Comparison of ENCODE assay signal across 12 cellular contexts in genomic region chr22:45551310-45552016, GRCh38. TPM values are rescaled to one million over a fixed set of nuclear protein-coding genes. Genes with fewer than 3 reads are reported as not detected.
DNase-seq lines count a peak whose midpoint lies in the region; ATAC-seq and TF ChIP-seq lines count a peak whose summit lies in the region.
"Had no signal": no experiment of that assay in that cellular context is flagged by ENCODE, and none has a peak within 500 bp of the region (broad histone marks: within the 10 kb centered on the region; RNA-seq: fewer than 3 reads in every experiment).

No MANE protein-coding gene starts in this region.

- no peak for TF ChIP-seq POLR2A in esophagus muscularis mucosa (IDR thresholded peaks at IDR 0.05; ENCODE audit: low read depth)

- no TSS peak for BruUV-seq in PC-3 (replicated peaks; lab: Mats Ljungman, UMichigan)

- POLR2A ChIA-PET in PC-3 (lab: Charles Lee; ENCODE audit: unreplicated experiment): no interaction called here

- H2AFZ ChIP-seq in PC-3 (ENCODE audit: low read length): no peak overlapping the region

- H3F3A ChIP-seq in PC-3 (ENCODE audit: low read length, unreplicated experiment): no peaks in the 10 kb centered on the region

- peak; percentile 43 for DNase-seq in RPMI7951 (ENCODE audit: low read depth)
- no peak for DNase-seq in esophagus muscularis mucosa (ENCODE audit: extremely low spot score)
- DNase-seq in PC-3: no peak
- DNase-seq: activated CD8-positive, alpha-beta memory T cell treated with anti-CD3 and anti-CD28 coated beads, Interleukin-2, amount 10 ng/mL, durations not matched to agents 7 days and 5 days; DMS53; foreskin keratinocyte; SW 1271 had no signal

- no peaks in the 10 kb centered on the region for H3K9me2 ChIP-seq in PC-3 (replicated peaks; ENCODE audit: low read length)

- ATAC-seq in PC-3 (no peak), GM19397 (IDR thresholded peaks at IDR 0.05; ENCODE audit: unreplicated experiment) (no peak), HG02678 (IDR thresholded peaks at IDR 0.05; ENCODE audit: unreplicated experiment) (no peak), GM18907 (IDR thresholded peaks at IDR 0.05; ENCODE audit: unreplicated experiment) (no peak)
- ATAC-seq: activated CD8-positive, alpha-beta memory T cell treated with anti-CD3 and anti-CD28 coated beads, Interleukin-2, amount 10 ng/mL, durations not matched to agents 7 days and 5 days; foreskin keratinocyte had no signal

- H3K4me2 ChIP-seq in PC-3 (ENCODE audit: low read length): no peak overlapping the region

- H3K4me3 ChIP-seq in esophagus muscularis mucosa (no peak overlapping the region), mucosa of rectum (ENCODE audit: low read length in 2 of 2) (no peak overlapping the region), thymus (ENCODE audit: low read length) (no peak overlapping the region), PC-3 (ENCODE audit: low read length) (no peak overlapping the region)

- H3K27me3 ChIP-seq in esophagus muscularis mucosa (peaks cover 0 to 3% (median 0%) of the 10 kb centered on the region in 4 donors), mucosa of rectum (ENCODE audit: control insufficient read depth in 2 of 2, insufficient read depth in 2 of 2, low read length in 2 of 2) (no peaks in the 10 kb centered on the region), thymus (ENCODE audit: control insufficient read depth, insufficient read depth) (no peaks in the 10 kb centered on the region), PC-3 (ENCODE audit: low read length) (no peaks in the 10 kb centered on the region)
- H3K27me3 ChIP-seq: foreskin keratinocyte had no signal

- H3K4me1 ChIP-seq in esophagus muscularis mucosa (peaks cover 44 to 72% (median 71%) of the 10 kb centered on the region in 4 donors), mucosa of rectum (ENCODE audit: control insufficient read depth in 2 of 2, insufficient read depth in 2 of 2, low read length in 2 of 2) (peaks cover 14 to 20% of the 10 kb centered on the region in 2 donors), thymus (ENCODE audit: control insufficient read depth, insufficient read depth, low read length) (no peaks in the 10 kb centered on the region), PC-3 (ENCODE audit: insufficient read depth, low read length) (peaks cover 25% of the 10 kb centered on the region)

- TF ChIP-seq EP300 in esophagus muscularis mucosa (IDR thresholded peaks at IDR 0.05): no peak

- H3K36me3 ChIP-seq in esophagus muscularis mucosa (peaks cover 0 to 7% (median 2%) of the 10 kb centered on the region in 4 donors), mucosa of rectum (ENCODE audit: control insufficient read depth in 2 of 2, insufficient read depth in 2 of 2, low read length in 2 of 2) (no peaks in the 10 kb centered on the region), thymus (ENCODE audit: control insufficient read depth, insufficient read depth) (no peaks in the 10 kb centered on the region), PC-3 (ENCODE audit: low read depth, low read length) (no peaks in the 10 kb centered on the region)

- 66% methylated on average over 17 of the region's 18 CpGs for WGBS in esophagus muscularis mucosa
- 90% methylated on average over 18 of the region's 18 CpGs for WGBS in thymus

- TF ChIP-seq CTCF in esophagus muscularis mucosa (IDR thresholded peaks at IDR 0.05) (no peak), PC-3 (conservative IDR thresholded peaks at IDR 0.05; ENCODE audit: low read depth, low read length) (no peak)

- intact Hi-C loops in esophagus muscularis mucosa (cut with DNase I) (loop anchor here (5.0 kb wide), 2 partner anchors 234 to 284 kb away; no protein-coding TSS in a partner anchor), PC-3 (cut with micrococcal nuclease) (no loop called here)

- H3K9ac ChIP-seq in mucosa of rectum (ENCODE audit: low read depth in 1 of 2, low read length in 2 of 2): no peak overlapping the region
- no peak overlapping the region for H3K9ac ChIP-seq in PC-3 (ENCODE audit: low read length)

- no peaks in the 10 kb centered on the region for H3K9me3 ChIP-seq in esophagus muscularis mucosa
- no peaks in the 10 kb centered on the region for H3K9me3 ChIP-seq in mucosa of rectum (ENCODE audit: control insufficient read depth in 2 of 2, low read length in 2 of 2)
- no peaks in the 10 kb centered on the region for H3K9me3 ChIP-seq in thymus (ENCODE audit: control insufficient read depth)
- H3K9me3 ChIP-seq in PC-3 (ENCODE audit: low read length): no peaks in the 10 kb centered on the region

- CTCF ChIA-PET in PC-3 (lab: Charles Lee): no interaction called here

- no peaks in the 10 kb centered on the region for H3K79me2 ChIP-seq in PC-3 (ENCODE audit: low read length)

- H3K27ac ChIP-seq in esophagus muscularis mucosa (replicated peaks in 1 of 4) (peak overlapping the region; percentile 80 to 89 (median 88)), mucosa of rectum (ENCODE audit: low read depth in 2 of 2, low read length in 2 of 2) (peak overlapping the region; percentile 6 to 52), thymus (ENCODE audit: low read depth) (peak overlapping the region; percentile 6), PC-3 (ENCODE audit: low read length) (no peak overlapping the region)
- H3K27ac ChIP-seq: foreskin keratinocyte had no signal

- H4K20me1 ChIP-seq in PC-3 (ENCODE audit: low read length): no peaks in the 10 kb centered on the region

RNA-seq across cellular contexts. Expression of gene FBLN1, which starts 48.8 kb away (rescaled TPM):
- 1.7 and 2.1 TPM in 2 replicates for total RNA-seq in RPMI7951 (2014; rRNA removed; shearing (Covaris generic))
- total RNA-seq in esophagus muscularis mucosa (100 to 1,000 TPM; 355 to 534 (median 417) TPM), PC-3 (2014; rRNA removed) (13.4 and 17.4 TPM in 2 replicates)
- polyA plus RNA-seq in thymus: 36.3 TPM

Comparison
In these comparisons a context has a peak if more than half of its experiments do, and no peak if none do; other contexts are left out.
1. RNA of gene FBLN1, which starts 48.8 kb away (total RNA-seq): 355 to 534 TPM in esophagus muscularis mucosa; 13.4 to 17.4 TPM in PC-3 and 1.7 to 2.1 TPM in RPMI7951; every median in the first group is over 10 times any median in the second.